24 cellular contexts compared by ENCODE assay signal in genomic region chr7:107220356-107220755, GRCh38. TPM values are rescaled to one million over a fixed set of nuclear protein-coding genes. Genes with fewer than 3 reads are reported as not detected.
DNase-seq lines count a peak whose midpoint lies in the region; ATAC-seq, FAIRE-seq and TF ChIP-seq lines count a peak whose summit lies in the region.
"Had no signal": no experiment of that assay in that cellular context is flagged by ENCODE, and none has a peak within 500 bp of the region (broad histone marks: within the 10 kb centered on the region; RNA-seq: fewer than 3 reads in every experiment).

No MANE protein-coding gene starts in this region.

- no peak for TF ChIP-seq CTCF in astrocyte (IDR thresholded peaks at IDR 0.05; ENCODE audit: insufficient read depth, low read depth, low read length)
- TF ChIP-seq CTCF in cardiac muscle cell (IDR thresholded peaks at IDR 0.05; ENCODE audit: low read depth, low read length), result no peak
- no peak for TF ChIP-seq CTCF in right atrium auricular region (IDR thresholded peaks at IDR 0.05)
- no peak for TF ChIP-seq CTCF in psoas muscle (IDR thresholded peaks at IDR 0.05)

- DNase-seq in astrocyte (ENCODE audit: low read depth) (no peak), cardiac muscle cell (ENCODE audit: low read depth in 1 of 2, low spot score in 1 of 2) (no peak), right atrium auricular region (ENCODE audit: low spot score) (no peak), psoas muscle (no peak), T-helper 9 cell (no peak), COR-L47 (lab: John Stamatoyannopoulos, UW) (no peak)
- DNase-seq: C1 segment of cervical spinal cord; Calu3; CD4-positive, alpha-beta memory T cell; DMS79 treated with DMSO at 0.1 percent for 48 hours; GF-D8; H7; NCI-H1048; NCI-H1417; NCI-H1694; NCI-H2029 treated with DMSO at 0.1 percent for 48 hours; NCI-H446 treated with DMSO at 0.1 percent for 48 hours; NCI-H526 had no signal

- H3K27ac ChIP-seq in astrocyte (ENCODE audit: low read depth, low read length) (no peak overlapping the region), cardiac muscle cell (peak overlapping the region; percentile 9), right atrium auricular region (peak overlapping the region; percentile 64 to 84), psoas muscle (peak overlapping the region; percentile 44)
- H3K27ac ChIP-seq: HL-60 had no signal

- H3K79me2 ChIP-seq in astrocyte (ENCODE audit: insufficient read depth, low read length), result no peaks in the 10 kb centered on the region

- FAIRE-seq in astrocyte (lab: Jason Lieb, UNC), result no peak
- FAIRE-seq: GM12891 had no signal

- 39 to 66% (median 49%) methylated on average over 5 of the region's 5 CpGs for WGBS in psoas muscle, 3 donors

- H3K9ac ChIP-seq in astrocyte (ENCODE audit: low read length), result no peak overlapping the region

- H3K4me1 Mint-ChIP-seq in astrocyte (ENCODE audit: low read depth, unreplicated experiment), result peaks cover 3% of the 10 kb centered on the region
- H3K4me1 Mint-ChIP-seq: IgD-negative memory B cell had no signal

- H3K4me3 Mint-ChIP-seq in astrocyte (ENCODE audit: unreplicated experiment), result no peak overlapping the region
- H3K4me3 Mint-ChIP-seq: CD4-positive, alpha-beta memory T cell; IgD-negative memory B cell had no signal

- H3K27ac Mint-ChIP-seq in astrocyte (ENCODE audit: unreplicated experiment), result peak overlapping the region; percentile 41
- H3K27ac Mint-ChIP-seq: CD4-positive, alpha-beta memory T cell; IgD-negative memory B cell had no signal

- ATAC-seq in psoas muscle (peak; percentile 53 to 82 (median 74)), GM21447 (IDR thresholded peaks at IDR 0.05; ENCODE audit: unreplicated experiment) (no peak), GM21576 (IDR thresholded peaks at IDR 0.05; ENCODE audit: unreplicated experiment) (no peak)
- ATAC-seq: Panc1 had no signal

- no peak overlapping the region for H3K4me2 ChIP-seq in astrocyte (ENCODE audit: low read length)

- intact Hi-C loops in psoas muscle (cut with DNase I), result no loop called here

- H3K9me3 ChIP-seq in astrocyte (ENCODE audit: insufficient read depth, low read depth, low read length) (no peaks in the 10 kb centered on the region), cardiac muscle cell (ENCODE audit: low read depth) (no peaks in the 10 kb centered on the region), right atrium auricular region (no peaks in the 10 kb centered on the region), psoas muscle (no peaks in the 10 kb centered on the region)

- H4K20me1 ChIP-seq in astrocyte (ENCODE audit: insufficient read depth, low read length), result no peaks in the 10 kb centered on the region

- no peak overlapping the region for H2AFZ ChIP-seq in astrocyte (ENCODE audit: low read depth, low read length)

- H3K4me3 ChIP-seq in astrocyte (ENCODE audit: insufficient read depth, low read depth, low read length) (no peak overlapping the region), cardiac muscle cell (no peak overlapping the region), right atrium auricular region (no peak overlapping the region), psoas muscle (no peak overlapping the region)

- peaks cover 2% of the 10 kb centered on the region for H3K9me3 Mint-ChIP-seq in astrocyte (ENCODE audit: unreplicated experiment)

- H3K4me1 ChIP-seq in astrocyte (ENCODE audit: insufficient read depth, low read length), result no peaks in the 10 kb centered on the region
- H3K4me1 ChIP-seq in cardiac muscle cell (ENCODE audit: low read depth), result peaks cover 25% of the 10 kb centered on the region
- H3K4me1 ChIP-seq in right atrium auricular region, result peaks cover 0 to 17% of the 10 kb centered on the region in 2 donors
- peaks cover 15% of the 10 kb centered on the region for H3K4me1 ChIP-seq in psoas muscle

- H3K36me3 ChIP-seq in astrocyte (ENCODE audit: insufficient read depth, low read length) (no peaks in the 10 kb centered on the region), cardiac muscle cell (no peaks in the 10 kb centered on the region), right atrium auricular region (no peaks in the 10 kb centered on the region), psoas muscle (ENCODE audit: insufficient read depth in 1 of 2, low read depth in 1 of 2) (no peaks in the 10 kb centered on the region)

- H3K27me3 Mint-ChIP-seq in astrocyte (ENCODE audit: low read depth, unreplicated experiment), result no peaks in the 10 kb centered on the region
- H3K27me3 Mint-ChIP-seq: CD4-positive, alpha-beta memory T cell; IgD-negative memory B cell had no signal

- H3K27me3 ChIP-seq in astrocyte (ENCODE audit: insufficient read depth, low read length), result no peaks in the 10 kb centered on the region
- H3K27me3 ChIP-seq in cardiac muscle cell, result no peaks in the 10 kb centered on the region
- H3K27me3 ChIP-seq in right atrium auricular region, result no peaks in the 10 kb centered on the region
- no peaks in the 10 kb centered on the region for H3K27me3 ChIP-seq in psoas muscle (ENCODE audit: insufficient read depth in 3 of 3, low read length in 2 of 3)

- peaks cover 9% of the 10 kb centered on the region for H3K36me3 Mint-ChIP-seq in astrocyte (ENCODE audit: low read depth, unreplicated experiment)

RNA-seq across cellular contexts. Expression of gene HBP1, which starts 51.6 kb away (rescaled TPM):
- total RNA-seq in astrocyte, result 46.2 and 49.9 TPM in 2 replicates
- total RNA-seq in cardiac muscle cell, result 55.1 and 56.0 TPM in 2 replicates
- polyA plus RNA-seq in cardiac muscle cell, result 66.0 and 81.7 TPM in 2 replicates
- 10 to 100 TPM; 51.8 to 69.8 TPM for total RNA-seq in right atrium auricular region
- 10 to 100 TPM; 65.3 to 74.9 (median 70.7) TPM for total RNA-seq in psoas muscle
- polyA plus RNA-seq in psoas muscle, result 10 to 100 TPM; 14.6 to 76.7 (median 69.5) TPM

Comparison
In these comparisons a context has a peak if more than half of its experiments do, and no peak if none do; other contexts are left out.
1. ATAC-seq: peak in psoas muscle (4 of 4); none in GM21447 (single experiment) and GM21576 (single experiment).